Comparison of ENCODE assay signal across 1 cellular context in the genomic region with DNA sequence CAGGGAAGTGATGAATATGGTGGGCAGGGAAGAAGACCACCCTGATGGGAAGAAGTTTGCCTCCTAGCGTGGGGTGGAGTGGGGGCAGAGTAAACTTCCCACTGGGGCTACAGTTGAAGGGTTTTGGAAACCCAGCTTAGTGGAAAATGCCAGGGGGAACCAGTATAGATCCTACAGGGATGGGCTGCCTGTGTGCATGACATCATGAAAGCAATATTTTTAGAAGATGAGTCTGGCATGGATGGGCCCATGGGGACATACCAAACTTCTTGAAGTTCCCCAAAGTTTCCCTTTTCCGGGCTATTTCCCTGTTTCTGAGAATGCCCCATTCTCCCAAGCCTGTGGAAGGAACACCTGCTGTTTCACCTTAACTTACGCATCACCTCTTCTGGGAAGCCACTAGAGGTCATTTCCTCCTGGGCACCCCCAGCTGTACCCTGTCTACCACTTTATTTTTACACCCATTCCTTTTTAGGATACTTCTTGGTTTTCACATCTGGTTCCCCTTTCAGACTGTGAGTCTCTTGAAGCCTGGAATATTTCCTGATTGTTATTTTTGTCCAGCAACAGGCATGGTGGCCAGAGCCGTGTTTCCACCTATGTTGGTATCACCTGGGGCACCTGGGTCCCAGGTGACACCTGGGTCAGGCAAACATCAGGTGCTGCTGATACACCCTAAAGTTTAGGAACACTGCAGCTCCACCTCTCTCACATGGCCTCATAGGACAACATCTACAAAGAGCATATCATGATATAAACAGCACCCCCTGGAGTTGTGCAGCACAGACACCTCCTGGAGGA.
TF ChIP-seq lines count a peak whose summit lies in the region.

No MANE protein-coding gene starts in this region.

TF ChIP-seq in endothelial cell of umbilical vein, 7 proteins besides CTCF, POLR2A, EP300 and RAD21:
- TF ChIP-seq EZH2 (IDR thresholded peaks at IDR 0.05; ENCODE audit: borderline replicate concordance, low read depth, low read length, severe bottlenecking) (no peak), MYC (IDR thresholded peaks at IDR 0.05; ENCODE audit: low read depth, low read length) (no peak), POLR2AphosphoS5 (IDR thresholded peaks at IDR 0.05; ENCODE audit: insufficient read depth, low read depth, low read length) (no peak), FOS (IDR thresholded peaks at IDR 0.05; ENCODE audit: borderline replicate concordance, insufficient read depth, low read length) (no peak), JUN (IDR thresholded peaks at IDR 0.05; ENCODE audit: borderline replicate concordance, insufficient read depth, insufficient read length, low read depth) (no peak), GATA2 (IDR thresholded peaks at IDR 0.05; ENCODE audit: insufficient read depth, insufficient read length, low read depth, low read length) (no peak)
- TF ChIP-seq, protein P1, sequence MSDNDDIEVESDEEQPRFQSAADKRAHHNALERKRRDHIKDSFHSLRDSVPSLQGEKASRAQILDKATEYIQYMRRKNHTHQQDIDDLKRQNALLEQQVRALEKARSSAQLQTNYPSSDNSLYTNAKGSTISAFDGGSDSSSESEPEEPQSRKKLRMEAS (IDR thresholded peaks at IDR 0.05; ENCODE audit: insufficient read depth, insufficient read length), result no peak
